Comparison of ENCODE assay signal across 1 cellular context in the genomic region with DNA sequence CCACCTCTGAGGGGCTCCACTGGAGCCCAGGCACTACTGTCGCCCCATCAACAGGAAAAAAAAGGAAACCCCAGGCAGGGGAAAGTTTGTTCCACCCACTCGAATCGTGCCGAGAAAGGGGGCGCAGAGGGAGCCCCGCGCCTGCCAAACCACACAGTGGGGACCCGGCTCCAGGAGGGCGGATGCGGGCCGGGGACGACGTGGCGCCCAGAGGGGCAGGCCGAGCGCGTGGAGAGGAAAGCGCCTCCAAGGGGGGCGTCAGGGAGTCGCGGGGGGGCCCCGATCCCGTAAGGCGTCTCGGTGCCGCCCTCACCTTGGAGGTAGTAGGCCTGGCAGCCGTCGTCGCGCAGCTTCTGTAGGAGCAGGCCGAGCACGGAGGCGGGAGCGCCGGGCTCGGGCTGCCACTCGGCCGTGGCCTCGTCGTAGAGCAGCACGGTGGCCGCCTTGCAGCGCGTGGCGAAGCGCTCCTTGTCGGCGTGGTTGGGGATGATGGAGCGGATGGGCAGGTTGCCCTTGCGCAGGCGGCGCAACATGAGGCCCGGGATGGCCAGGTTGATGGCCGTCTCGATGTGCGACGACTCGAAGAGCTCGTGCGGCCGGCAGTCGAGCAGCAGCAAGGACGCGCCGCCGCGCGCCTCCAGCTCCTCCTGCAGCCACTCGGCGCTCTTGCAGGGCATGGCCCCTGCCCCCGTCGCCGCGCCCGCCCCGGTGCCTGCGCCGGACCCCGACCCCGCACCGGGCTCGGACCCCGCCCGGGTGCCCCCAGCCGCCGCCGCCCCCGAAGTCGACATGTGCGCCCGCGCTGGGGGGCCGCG.
TF ChIP-seq lines count a peak whose summit lies in the region.

No MANE protein-coding gene starts in this region.

TF ChIP-seq in K562, 482 proteins besides CTCF, POLR2A, EP300 and RAD21 (continued from another document and continues in another):
- TF ChIP-seq, protein P1, sequence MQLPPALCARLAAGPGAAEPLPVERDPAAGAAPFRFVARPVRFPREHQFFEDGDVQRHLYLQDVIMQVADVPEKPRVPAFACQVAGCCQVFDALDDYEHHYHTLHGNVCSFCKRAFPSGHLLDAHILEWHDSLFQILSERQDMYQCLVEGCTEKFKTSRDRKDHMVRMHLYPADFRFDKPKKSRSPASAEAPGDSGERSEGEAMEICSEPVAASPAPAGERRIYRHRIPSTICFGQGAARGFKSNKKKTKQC (CRISPR knock-in tag; IDR thresholded peaks at IDR 0.05): peak; percentile 36; the same call in 1 of the 2 replicates
- TF ChIP-seq CHD1 (IDR thresholded peaks at IDR 0.05; ENCODE audit: low read length) (peak; percentile 76), HDAC1 (IDR thresholded peaks at IDR 0.05) (peak in 1 of 2 experiments; percentile 69; a peak in 1 of 4 replicates), MEF2D (tag; conservative IDR thresholded peaks at IDR 0.05; ENCODE audit: low read depth) (no peak), MAZ (CRISPR knock-in tag; conservative IDR thresholded peaks at IDR 0.05 in 1 of 2, IDR thresholded peaks at IDR 0.05 in 1 of 2) (peak in 1 of 2 experiments; percentile 24; a peak in 1 of 4 replicates), ZNF121 (CRISPR knock-in tag; conservative IDR thresholded peaks at IDR 0.05) (no peak), ZFP36 (IDR thresholded peaks at IDR 0.05; ENCODE audit: low read depth, low read length, partially characterized antibody) (no peak), NRF1 (conservative IDR thresholded peaks at IDR 0.05 in 1 of 2, IDR thresholded peaks at IDR 0.05 in 1 of 2) (peak; percentile 67 to 76), FOXP1 (CRISPR knock-in tag; IDR thresholded peaks at IDR 0.05) (no peak), ZNF12 (CRISPR knock-in tag; IDR thresholded peaks at IDR 0.05) (no peak), NUFIP1 (IDR thresholded peaks at IDR 0.05; ENCODE audit: partially characterized antibody) (no peak), FOXJ3 (CRISPR knock-in tag; IDR thresholded peaks at IDR 0.05) (no peak), HNRNPLL (IDR thresholded peaks at IDR 0.05; ENCODE audit: low read depth, low read length, poor library complexity, severe bottlenecking) (peak; percentile 57), SMAD2 (IDR thresholded peaks at IDR 0.05; ENCODE audit: low read depth, low read length) (no peak), ZC3H8 (IDR thresholded peaks at IDR 0.05) (no peak), ZNF165 (CRISPR knock-in tag; IDR thresholded peaks at IDR 0.05; ENCODE audit: borderline replicate concordance) (no peak), DMBX1 (CRISPR knock-in tag; IDR thresholded peaks at IDR 0.05; ENCODE audit: borderline replicate concordance) (peak; percentile 25; the same call in 1 of the 2 replicates)
- TF ChIP-seq, protein P2, sequence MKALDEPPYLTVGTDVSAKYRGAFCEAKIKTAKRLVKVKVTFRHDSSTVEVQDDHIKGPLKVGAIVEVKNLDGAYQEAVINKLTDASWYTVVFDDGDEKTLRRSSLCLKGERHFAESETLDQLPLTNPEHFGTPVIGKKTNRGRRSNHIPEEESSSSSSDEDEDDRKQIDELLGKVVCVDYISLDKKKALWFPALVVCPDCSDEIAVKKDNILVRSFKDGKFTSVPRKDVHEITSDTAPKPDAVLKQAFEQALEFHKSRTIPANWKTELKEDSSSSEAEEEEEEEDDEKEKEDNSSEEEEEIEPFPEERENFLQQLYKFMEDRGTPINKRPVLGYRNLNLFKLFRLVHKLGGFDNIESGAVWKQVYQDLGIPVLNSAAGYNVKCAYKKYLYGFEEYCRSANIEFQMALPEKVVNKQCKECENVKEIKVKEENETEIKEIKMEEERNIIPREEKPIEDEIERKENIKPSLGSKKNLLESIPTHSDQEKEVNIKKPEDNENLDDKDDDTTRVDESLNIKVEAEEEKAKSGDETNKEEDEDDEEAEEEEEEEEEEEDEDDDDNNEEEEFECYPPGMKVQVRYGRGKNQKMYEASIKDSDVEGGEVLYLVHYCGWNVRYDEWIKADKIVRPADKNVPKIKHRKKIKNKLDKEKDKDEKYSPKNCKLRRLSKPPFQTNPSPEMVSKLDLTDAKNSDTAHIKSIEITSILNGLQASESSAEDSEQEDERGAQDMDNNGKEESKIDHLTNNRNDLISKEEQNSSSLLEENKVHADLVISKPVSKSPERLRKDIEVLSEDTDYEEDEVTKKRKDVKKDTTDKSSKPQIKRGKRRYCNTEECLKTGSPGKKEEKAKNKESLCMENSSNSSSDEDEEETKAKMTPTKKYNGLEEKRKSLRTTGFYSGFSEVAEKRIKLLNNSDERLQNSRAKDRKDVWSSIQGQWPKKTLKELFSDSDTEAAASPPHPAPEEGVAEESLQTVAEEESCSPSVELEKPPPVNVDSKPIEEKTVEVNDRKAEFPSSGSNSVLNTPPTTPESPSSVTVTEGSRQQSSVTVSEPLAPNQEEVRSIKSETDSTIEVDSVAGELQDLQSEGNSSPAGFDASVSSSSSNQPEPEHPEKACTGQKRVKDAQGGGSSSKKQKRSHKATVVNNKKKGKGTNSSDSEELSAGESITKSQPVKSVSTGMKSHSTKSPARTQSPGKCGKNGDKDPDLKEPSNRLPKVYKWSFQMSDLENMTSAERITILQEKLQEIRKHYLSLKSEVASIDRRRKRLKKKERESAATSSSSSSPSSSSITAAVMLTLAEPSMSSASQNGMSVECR (CRISPR knock-in tag; IDR thresholded peaks at IDR 0.05): no peak
- TF ChIP-seq, protein P3, sequence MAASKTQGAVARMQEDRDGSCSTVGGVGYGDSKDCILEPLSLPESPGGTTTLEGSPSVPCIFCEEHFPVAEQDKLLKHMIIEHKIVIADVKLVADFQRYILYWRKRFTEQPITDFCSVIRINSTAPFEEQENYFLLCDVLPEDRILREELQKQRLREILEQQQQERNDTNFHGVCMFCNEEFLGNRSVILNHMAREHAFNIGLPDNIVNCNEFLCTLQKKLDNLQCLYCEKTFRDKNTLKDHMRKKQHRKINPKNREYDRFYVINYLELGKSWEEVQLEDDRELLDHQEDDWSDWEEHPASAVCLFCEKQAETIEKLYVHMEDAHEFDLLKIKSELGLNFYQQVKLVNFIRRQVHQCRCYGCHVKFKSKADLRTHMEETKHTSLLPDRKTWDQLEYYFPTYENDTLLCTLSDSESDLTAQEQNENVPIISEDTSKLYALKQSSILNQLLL (CRISPR knock-in tag; IDR thresholded peaks at IDR 0.05; ENCODE audit: borderline replicate concordance): no peak
- TF ChIP-seq, protein P4, sequence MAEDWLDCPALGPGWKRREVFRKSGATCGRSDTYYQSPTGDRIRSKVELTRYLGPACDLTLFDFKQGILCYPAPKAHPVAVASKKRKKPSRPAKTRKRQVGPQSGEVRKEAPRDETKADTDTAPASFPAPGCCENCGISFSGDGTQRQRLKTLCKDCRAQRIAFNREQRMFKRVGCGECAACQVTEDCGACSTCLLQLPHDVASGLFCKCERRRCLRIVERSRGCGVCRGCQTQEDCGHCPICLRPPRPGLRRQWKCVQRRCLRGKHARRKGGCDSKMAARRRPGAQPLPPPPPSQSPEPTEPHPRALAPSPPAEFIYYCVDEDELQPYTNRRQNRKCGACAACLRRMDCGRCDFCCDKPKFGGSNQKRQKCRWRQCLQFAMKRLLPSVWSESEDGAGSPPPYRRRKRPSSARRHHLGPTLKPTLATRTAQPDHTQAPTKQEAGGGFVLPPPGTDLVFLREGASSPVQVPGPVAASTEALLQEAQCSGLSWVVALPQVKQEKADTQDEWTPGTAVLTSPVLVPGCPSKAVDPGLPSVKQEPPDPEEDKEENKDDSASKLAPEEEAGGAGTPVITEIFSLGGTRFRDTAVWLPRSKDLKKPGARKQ (CRISPR knock-in tag; IDR thresholded peaks at IDR 0.05): no peak
- TF ChIP-seq, protein P5, sequence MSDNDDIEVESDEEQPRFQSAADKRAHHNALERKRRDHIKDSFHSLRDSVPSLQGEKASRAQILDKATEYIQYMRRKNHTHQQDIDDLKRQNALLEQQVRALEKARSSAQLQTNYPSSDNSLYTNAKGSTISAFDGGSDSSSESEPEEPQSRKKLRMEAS (CRISPR knock-in tag; IDR thresholded peaks at IDR 0.05): peak; percentile 72
- TF ChIP-seq, protein P6, sequence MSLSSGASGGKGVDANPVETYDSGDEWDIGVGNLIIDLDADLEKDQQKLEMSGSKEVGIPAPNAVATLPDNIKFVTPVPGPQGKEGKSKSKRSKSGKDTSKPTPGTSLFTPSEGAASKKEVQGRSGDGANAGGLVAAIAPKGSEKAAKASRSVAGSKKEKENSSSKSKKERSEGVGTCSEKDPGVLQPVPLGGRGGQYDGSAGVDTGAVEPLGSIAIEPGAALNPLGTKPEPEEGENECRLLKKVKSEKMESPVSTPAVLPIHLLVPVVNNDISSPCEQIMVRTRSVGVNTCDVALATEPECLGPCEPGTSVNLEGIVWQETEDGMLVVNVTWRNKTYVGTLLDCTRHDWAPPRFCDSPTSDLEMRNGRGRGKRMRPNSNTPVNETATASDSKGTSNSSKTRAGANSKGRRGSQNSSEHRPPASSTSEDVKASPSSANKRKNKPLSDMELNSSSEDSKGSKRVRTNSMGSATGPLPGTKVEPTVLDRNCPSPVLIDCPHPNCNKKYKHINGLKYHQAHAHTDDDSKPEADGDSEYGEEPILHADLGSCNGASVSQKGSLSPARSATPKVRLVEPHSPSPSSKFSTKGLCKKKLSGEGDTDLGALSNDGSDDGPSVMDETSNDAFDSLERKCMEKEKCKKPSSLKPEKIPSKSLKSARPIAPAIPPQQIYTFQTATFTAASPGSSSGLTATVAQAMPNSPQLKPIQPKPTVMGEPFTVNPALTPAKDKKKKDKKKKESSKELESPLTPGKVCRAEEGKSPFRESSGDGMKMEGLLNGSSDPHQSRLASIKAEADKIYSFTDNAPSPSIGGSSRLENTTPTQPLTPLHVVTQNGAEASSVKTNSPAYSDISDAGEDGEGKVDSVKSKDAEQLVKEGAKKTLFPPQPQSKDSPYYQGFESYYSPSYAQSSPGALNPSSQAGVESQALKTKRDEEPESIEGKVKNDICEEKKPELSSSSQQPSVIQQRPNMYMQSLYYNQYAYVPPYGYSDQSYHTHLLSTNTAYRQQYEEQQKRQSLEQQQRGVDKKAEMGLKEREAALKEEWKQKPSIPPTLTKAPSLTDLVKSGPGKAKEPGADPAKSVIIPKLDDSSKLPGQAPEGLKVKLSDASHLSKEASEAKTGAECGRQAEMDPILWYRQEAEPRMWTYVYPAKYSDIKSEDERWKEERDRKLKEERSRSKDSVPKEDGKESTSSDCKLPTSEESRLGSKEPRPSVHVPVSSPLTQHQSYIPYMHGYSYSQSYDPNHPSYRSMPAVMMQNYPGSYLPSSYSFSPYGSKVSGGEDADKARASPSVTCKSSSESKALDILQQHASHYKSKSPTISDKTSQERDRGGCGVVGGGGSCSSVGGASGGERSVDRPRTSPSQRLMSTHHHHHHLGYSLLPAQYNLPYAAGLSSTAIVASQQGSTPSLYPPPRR (CRISPR knock-in tag; IDR thresholded peaks at IDR 0.05; ENCODE audit: borderline replicate concordance): no peak
- TF ChIP-seq, protein P7, sequence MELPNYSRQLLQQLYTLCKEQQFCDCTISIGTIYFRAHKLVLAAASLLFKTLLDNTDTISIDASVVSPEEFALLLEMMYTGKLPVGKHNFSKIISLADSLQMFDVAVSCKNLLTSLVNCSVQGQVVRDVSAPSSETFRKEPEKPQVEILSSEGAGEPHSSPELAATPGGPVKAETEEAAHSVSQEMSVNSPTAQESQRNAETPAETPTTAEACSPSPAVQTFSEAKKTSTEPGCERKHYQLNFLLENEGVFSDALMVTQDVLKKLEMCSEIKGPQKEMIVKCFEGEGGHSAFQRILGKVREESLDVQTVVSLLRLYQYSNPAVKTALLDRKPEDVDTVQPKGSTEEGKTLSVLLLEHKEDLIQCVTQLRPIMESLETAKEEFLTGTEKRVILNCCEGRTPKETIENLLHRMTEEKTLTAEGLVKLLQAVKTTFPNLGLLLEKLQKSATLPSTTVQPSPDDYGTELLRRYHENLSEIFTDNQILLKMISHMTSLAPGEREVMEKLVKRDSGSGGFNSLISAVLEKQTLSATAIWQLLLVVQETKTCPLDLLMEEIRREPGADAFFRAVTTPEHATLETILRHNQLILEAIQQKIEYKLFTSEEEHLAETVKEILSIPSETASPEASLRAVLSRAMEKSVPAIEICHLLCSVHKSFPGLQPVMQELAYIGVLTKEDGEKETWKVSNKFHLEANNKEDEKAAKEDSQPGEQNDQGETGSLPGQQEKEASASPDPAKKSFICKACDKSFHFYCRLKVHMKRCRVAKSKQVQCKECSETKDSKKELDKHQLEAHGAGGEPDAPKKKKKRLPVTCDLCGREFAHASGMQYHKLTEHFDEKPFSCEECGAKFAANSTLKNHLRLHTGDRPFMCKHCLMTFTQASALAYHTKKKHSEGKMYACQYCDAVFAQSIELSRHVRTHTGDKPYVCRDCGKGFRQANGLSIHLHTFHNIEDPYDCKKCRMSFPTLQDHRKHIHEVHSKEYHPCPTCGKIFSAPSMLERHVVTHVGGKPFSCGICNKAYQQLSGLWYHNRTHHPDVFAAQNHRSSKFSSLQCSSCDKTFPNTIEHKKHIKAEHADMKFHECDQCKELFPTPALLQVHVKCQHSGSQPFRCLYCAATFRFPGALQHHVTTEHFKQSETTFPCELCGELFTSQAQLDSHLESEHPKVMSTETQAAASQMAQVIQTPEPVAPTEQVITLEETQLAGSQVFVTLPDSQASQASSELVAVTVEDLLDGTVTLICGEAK (IDR thresholded peaks at IDR 0.05): no peak
- TF ChIP-seq, protein P7 (CRISPR knock-in tag; IDR thresholded peaks at IDR 0.05): no peak
- TF ChIP-seq, protein P8, sequence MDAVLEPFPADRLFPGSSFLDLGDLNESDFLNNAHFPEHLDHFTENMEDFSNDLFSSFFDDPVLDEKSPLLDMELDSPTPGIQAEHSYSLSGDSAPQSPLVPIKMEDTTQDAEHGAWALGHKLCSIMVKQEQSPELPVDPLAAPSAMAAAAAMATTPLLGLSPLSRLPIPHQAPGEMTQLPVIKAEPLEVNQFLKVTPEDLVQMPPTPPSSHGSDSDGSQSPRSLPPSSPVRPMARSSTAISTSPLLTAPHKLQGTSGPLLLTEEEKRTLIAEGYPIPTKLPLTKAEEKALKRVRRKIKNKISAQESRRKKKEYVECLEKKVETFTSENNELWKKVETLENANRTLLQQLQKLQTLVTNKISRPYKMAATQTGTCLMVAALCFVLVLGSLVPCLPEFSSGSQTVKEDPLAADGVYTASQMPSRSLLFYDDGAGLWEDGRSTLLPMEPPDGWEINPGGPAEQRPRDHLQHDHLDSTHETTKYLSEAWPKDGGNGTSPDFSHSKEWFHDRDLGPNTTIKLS (IDR thresholded peaks at IDR 0.05; ENCODE audit: borderline replicate concordance, low read depth): peak; percentile 55; the same call in 1 of the 2 replicates
